25 cellular contexts compared by ENCODE assay signal in the genomic region with DNA sequence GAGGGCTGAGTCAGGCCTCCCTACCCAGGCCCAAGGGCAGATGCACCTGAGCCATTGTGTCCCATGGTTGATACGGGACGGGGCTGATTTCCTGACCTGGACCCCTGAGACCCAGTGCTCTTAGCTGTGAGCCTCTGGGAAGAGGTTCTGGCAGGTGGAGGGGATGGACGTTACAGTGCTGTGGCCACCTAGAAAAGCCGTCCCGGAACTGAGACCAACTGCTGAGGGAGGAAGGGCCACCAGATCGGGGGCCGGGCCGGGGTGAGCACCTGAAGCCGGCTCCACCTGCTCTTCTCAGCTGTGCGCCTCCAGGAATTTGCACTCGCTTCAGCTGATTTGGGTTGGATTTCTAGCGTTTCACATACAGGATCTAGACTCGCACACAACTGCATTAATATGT. TPM values are rescaled to one million over a fixed set of nuclear protein-coding genes. Genes with fewer than 3 reads are reported as not detected.
"Had no signal": no experiment of that assay in that cellular context is flagged by ENCODE, and none has a peak within 500 bp of the region (broad histone marks: within the 10 kb centered on the region; RNA-seq: fewer than 3 reads in every experiment).

No MANE protein-coding gene starts in this region.

- H3K27me3 ChIP-seq: dorsolateral prefrontal cortex, neutrophil, transverse colon had no signal

- H3K9me3 ChIP-seq: neutrophil, transverse colon had no signal

- H3K27ac ChIP-seq: dorsolateral prefrontal cortex, epithelial cell of prostate, foreskin keratinocyte, neutrophil, parathyroid adenoma, transverse colon had no signal

- DNase-seq: activated CD4-positive, alpha-beta T cell treated with anti-CD3 and anti-CD28 coated beads, Interleukin-2, amount 10 ng/mL, durations not matched to agents 24 days and 14 days; activated CD8-positive, alpha-beta memory T cell treated with anti-CD3 and anti-CD28 coated beads, Interleukin-2, amount 50 U/mL, for 48 hours; activated effector memory CD4-positive, alpha-beta T cell treated with Interleukin-2 at 50 U/mL for 16 hours; activated naive CD4-positive, alpha-beta T cell treated with anti-CD3 and anti-CD28 coated beads, Interleukin-2, amount 10 ng/mL, durations not matched to agents 7 days and 5 days; activated naive CD8-positive, alpha-beta T cell treated with anti-CD3 and anti-CD28 coated beads, Interleukin-2, amount 50 U/mL, for 24 hours; activated T-cell treated with anti-CD3 and anti-CD28 coated beads, Interleukin-2, amount 50 U/mL, for 48 hours; anterior cingulate cortex; caudate nucleus; dorsolateral prefrontal cortex; immature natural killer cell; kidney glomerular epithelial cell; naive thymus-derived CD8-positive, alpha-beta T cell; stimulated activated CD8-positive, alpha-beta memory T cell treated with anti-CD3 and anti-CD28 coated beads, Interleukin-4, amount 100 ng/mL, for 48 hours; stimulated activated naive CD8-positive, alpha-beta T cell treated with anti-CD3 and anti-CD28 coated beads, Interleukin-15, Interleukin-2, amounts not matched to agents 100 U/mL and 50 U/mL, for 24 hours; T1000; transverse colon had no signal

- H3K4me3 ChIP-seq: dorsolateral prefrontal cortex, transverse colon had no signal

- H3K9ac ChIP-seq: parathyroid adenoma had no signal

- ATAC-seq: activated naive CD8-positive, alpha-beta T cell treated with anti-CD3 and anti-CD28 coated beads, Interleukin-2, amount 50 U/mL, for 24 hours; naive thymus-derived CD8-positive, alpha-beta T cell; stimulated activated naive CD8-positive, alpha-beta T cell treated with anti-CD3 and anti-CD28 coated beads, Interleukin-15, Interleukin-2, amounts not matched to agents 100 U/mL and 50 U/mL, for 24 hours had no signal

- H3K4me1 ChIP-seq: foreskin keratinocyte had no signal

RNA-seq across cellular contexts. Expression of a gene that starts 37.4 kb away (rescaled TPM):
- total RNA-seq: activated CD4-positive, alpha-beta T cell treated with anti-CD3 and anti-CD28 coated beads, Interleukin-2, amount 10 ng/mL, durations not matched to agents 24 days and 14 days; dorsolateral prefrontal cortex; fibroblast of lung; foreskin keratinocyte; lower leg skin; mesenteric fat pad; naive thymus-derived CD8-positive, alpha-beta T cell; renal cortical epithelial cell; T-helper 1 cell treated with Interleukin-12 subunit alpha and Interleukin-12 subunit beta and Interleukin-4 antibody, amounts not matched to agents 30 ng/mL and 1 ng/mL, for 36 hours; transverse colon had no signal
